Comparison of ENCODE assay signal across 14 cellular contexts in genomic region chr19:5109560-5109959, GRCh38.
"Had no signal": no experiment of that assay in that cellular context is flagged by ENCODE, and none has a peak within 500 bp of the region (broad histone marks: within the 10 kb centered on the region; RNA-seq: fewer than 3 reads in every experiment).

No MANE protein-coding gene starts in this region.

- H3K9me3 Mint-ChIP-seq: activated CD4-positive, alpha-beta T cell treated with anti-CD3 and anti-CD28 coated beads, Interleukin-2, amount 10 ng/mL, durations not matched to agents 7 days and 5 days; memory B cell; naive thymus-derived CD8-positive, alpha-beta T cell; stimulated activated naive B cell treated with anti-CD40 and anti-IgM and Interleukin-4, amounts not matched to agents 10 μg/mL and 1 μg/mL and 100 μg/mL, for 72 hours had no signal

- H3K4me1 Mint-ChIP-seq: activated CD4-positive, alpha-beta T cell treated with anti-CD3 and anti-CD28 coated beads, Interleukin-2, amount 10 ng/mL, durations not matched to agents 7 days and 5 days; memory B cell; stimulated activated naive B cell treated with anti-CD40 and anti-IgM and Interleukin-4, amounts not matched to agents 10 μg/mL and 1 μg/mL and 100 μg/mL, for 72 hours had no signal

- H3K9me3 ChIP-seq: tibial artery, uterus had no signal

- H3K4me1 ChIP-seq: uterus had no signal

- H3K27me3 Mint-ChIP-seq: activated CD4-positive, alpha-beta T cell treated with anti-CD3 and anti-CD28 coated beads, Interleukin-2, amount 10 ng/mL, durations not matched to agents 7 days and 5 days; memory B cell; naive thymus-derived CD8-positive, alpha-beta T cell; stimulated activated naive B cell treated with anti-CD40 and anti-IgM and Interleukin-4, amounts not matched to agents 10 μg/mL and 1 μg/mL and 100 μg/mL, for 72 hours had no signal

- H3K27ac ChIP-seq: skin epidermis, tibial artery, uterus had no signal

- H3K27ac Mint-ChIP-seq: activated CD4-positive, alpha-beta T cell treated with anti-CD3 and anti-CD28 coated beads, Interleukin-2, amount 10 ng/mL, durations not matched to agents 7 days and 5 days; memory B cell; stimulated activated naive B cell treated with anti-CD40 and anti-IgM and Interleukin-4, amounts not matched to agents 10 μg/mL and 1 μg/mL and 100 μg/mL, for 72 hours had no signal

- H3K27me3 ChIP-seq: tibial artery, uterus had no signal

- DNase-seq: activated CD4-positive, alpha-beta T cell treated with anti-CD3 and anti-CD28 coated beads, Interleukin-2, amount 10 ng/mL, durations not matched to agents 7 days and 5 days; activated naive CD4-positive, alpha-beta T cell treated with Interleukin-2 at 50 U/mL for 16 hours; left ventricle myocardium superior; naive thymus-derived CD8-positive, alpha-beta T cell; nucleus accumbens; posterior cingulate gyrus; stimulated activated CD4-positive, alpha-beta T cell treated with anti-CD3 and anti-CD28 coated beads, Interleukin-15, amount 100 ng/mL, for 24 hours; stimulated activated CD4-positive, alpha-beta T cell treated with anti-CD3 and anti-CD28 coated beads, Interleukin-4, amount 100 ng/mL, for 1 hour; stimulated activated naive B cell treated with anti-CD40 and anti-IgM and Interleukin-4, amounts not matched to agents 10 μg/mL and 1 μg/mL and 100 μg/mL, for 72 hours; T-helper 2 cell; tibial artery; uterus had no signal

- H3K4me3 Mint-ChIP-seq: activated CD4-positive, alpha-beta T cell treated with anti-CD3 and anti-CD28 coated beads, Interleukin-2, amount 10 ng/mL, durations not matched to agents 7 days and 5 days; memory B cell; naive thymus-derived CD8-positive, alpha-beta T cell; stimulated activated naive B cell treated with anti-CD40 and anti-IgM and Interleukin-4, amounts not matched to agents 10 μg/mL and 1 μg/mL and 100 μg/mL, for 72 hours had no signal

- H3K4me3 ChIP-seq: skin epidermis, tibial artery, uterus had no signal

- ATAC-seq: left ventricle myocardium superior; naive thymus-derived CD8-positive, alpha-beta T cell; stimulated activated naive B cell treated with anti-CD40 and anti-IgM and Interleukin-4, amounts not matched to agents 10 μg/mL and 1 μg/mL and 100 μg/mL, for 72 hours had no signal

- H3K36me3 ChIP-seq: uterus had no signal
